ENCODE assay signal across 1 cellular context in the genomic region with DNA sequence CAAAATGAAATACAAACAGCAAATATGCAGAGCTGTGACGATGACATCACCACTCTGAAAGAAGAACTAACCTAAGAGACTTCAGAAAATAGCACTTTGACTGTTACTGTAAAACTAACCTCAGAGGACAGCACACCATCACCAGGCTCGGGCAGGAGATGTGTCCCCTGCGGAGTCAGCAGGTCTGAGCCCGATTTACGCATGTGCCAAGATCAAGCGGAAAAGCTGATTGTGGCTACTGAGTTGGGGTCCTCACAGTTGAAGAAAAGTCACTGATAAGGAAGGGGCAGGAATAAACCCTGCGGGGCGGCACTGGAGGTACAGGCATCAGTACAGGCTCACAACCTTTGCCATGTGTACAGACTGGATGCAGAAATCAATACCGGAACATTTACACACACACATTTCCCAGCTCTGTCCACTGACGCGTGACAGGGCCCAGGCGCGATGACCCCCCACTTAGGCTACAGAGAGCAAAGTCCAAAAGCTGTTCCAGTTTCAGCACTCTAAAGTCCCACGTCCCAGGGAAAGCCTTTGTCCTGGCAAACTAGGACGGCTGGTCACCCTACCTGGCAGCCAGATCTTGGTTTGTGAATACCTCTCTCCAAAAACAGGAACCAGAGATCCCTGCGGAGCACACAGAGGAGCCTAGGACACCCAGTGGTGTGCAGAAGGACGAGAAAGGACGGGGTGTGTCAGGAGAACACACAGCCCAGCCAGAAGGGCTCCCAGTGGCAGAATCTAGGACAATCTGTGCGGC.
TF ChIP-seq lines count a peak whose summit lies in the region.

No MANE protein-coding gene starts in this region.

TF ChIP-seq in HepG2, 621 proteins besides CTCF, POLR2A, EP300 and RAD21 (continued from another document and continues in another):
- TF ChIP-seq ZSCAN29 (CRISPR knock-in tag; conservative IDR thresholded peaks at IDR 0.05) (0 out of 2 replicates have a peak, but pooled peaks have one; percentile 77), IRX3 (CRISPR knock-in tag; IDR thresholded peaks at IDR 0.05; ENCODE audit: borderline replicate concordance, low read depth) (no peak), DNMT1 (CRISPR knock-in tag; IDR thresholded peaks at IDR 0.05) (no peak), CENPT (CRISPR knock-in tag; IDR thresholded peaks at IDR 0.05; ENCODE audit: low read depth) (no peak), ZNF264 (CRISPR knock-in tag; IDR thresholded peaks at IDR 0.05) (peak; percentile 90), ZBTB1 (CRISPR knock-in tag; IDR thresholded peaks at IDR 0.05; ENCODE audit: borderline replicate concordance) (no peak), ZNF180 (CRISPR knock-in tag; IDR thresholded peaks at IDR 0.05; ENCODE audit: borderline replicate concordance, low read depth) (no peak), PRPF4 (IDR thresholded peaks at IDR 0.05; ENCODE audit: low read depth, low read length, poor library complexity, severe bottlenecking) (no peak), HDAC6 (IDR thresholded peaks at IDR 0.05; ENCODE audit: low read depth, low read length) (no peak), EED (CRISPR knock-in tag; IDR thresholded peaks at IDR 0.05) (0 out of 2 replicates have a peak, but pooled peaks have one; percentile 43), ZFYVE20 (CRISPR knock-in tag; IDR thresholded peaks at IDR 0.05; ENCODE audit: borderline replicate concordance, low read depth) (no peak), FOXC1 (CRISPR knock-in tag; IDR thresholded peaks at IDR 0.05; ENCODE audit: borderline replicate concordance) (peak; percentile 83; the same call in 1 of the 2 replicates), ZNF44 (CRISPR knock-in tag; IDR thresholded peaks at IDR 0.05) (no peak), ELF4 (CRISPR knock-in tag; IDR thresholded peaks at IDR 0.05; ENCODE audit: borderline replicate concordance) (no peak), MED1 (CRISPR knock-in tag; IDR thresholded peaks at IDR 0.05) (peak; percentile 99), SP4 (CRISPR knock-in tag; IDR thresholded peaks at IDR 0.05) (peak; percentile 61), ZNF788 (CRISPR knock-in tag; IDR thresholded peaks at IDR 0.05; ENCODE audit: borderline replicate concordance) (peak; percentile 98), SPEN (CRISPR knock-in tag; IDR thresholded peaks at IDR 0.05; ENCODE audit: low read depth) (peak; percentile 98), ZNF383 (CRISPR knock-in tag; IDR thresholded peaks at IDR 0.05; ENCODE audit: borderline replicate concordance) (no peak), HHEX (CRISPR knock-in tag; IDR thresholded peaks at IDR 0.05) (peak; percentile 77), HMG20B (CRISPR knock-in tag; conservative IDR thresholded peaks at IDR 0.05) (no peak), NCOA1 (CRISPR knock-in tag; IDR thresholded peaks at IDR 0.05) (peak; percentile 92; the same call in 1 of the 2 replicates), MTA3 (CRISPR knock-in tag; IDR thresholded peaks at IDR 0.05) (no peak), ZNF780A (CRISPR knock-in tag; IDR thresholded peaks at IDR 0.05) (no peak), PHF20 (CRISPR knock-in tag; IDR thresholded peaks at IDR 0.05) (peak; percentile 64), KLF11 (CRISPR knock-in tag; IDR thresholded peaks at IDR 0.05) (peak; percentile 88), ZNF772 (CRISPR knock-in tag; IDR thresholded peaks at IDR 0.05) (peak; percentile 95), CHCHD3 (CRISPR knock-in tag; IDR thresholded peaks at IDR 0.05) (no peak), ZNF615 (CRISPR knock-in tag; IDR thresholded peaks at IDR 0.05; ENCODE audit: borderline replicate concordance) (no peak), TP53 (CRISPR knock-in tag; conservative IDR thresholded peaks at IDR 0.05) (no peak; the same call in none of the 2 replicates), ZNF446 (CRISPR knock-in tag; IDR thresholded peaks at IDR 0.05) (peak; percentile 65; the same call in 1 of the 2 replicates)
- TF ChIP-seq, protein P1, sequence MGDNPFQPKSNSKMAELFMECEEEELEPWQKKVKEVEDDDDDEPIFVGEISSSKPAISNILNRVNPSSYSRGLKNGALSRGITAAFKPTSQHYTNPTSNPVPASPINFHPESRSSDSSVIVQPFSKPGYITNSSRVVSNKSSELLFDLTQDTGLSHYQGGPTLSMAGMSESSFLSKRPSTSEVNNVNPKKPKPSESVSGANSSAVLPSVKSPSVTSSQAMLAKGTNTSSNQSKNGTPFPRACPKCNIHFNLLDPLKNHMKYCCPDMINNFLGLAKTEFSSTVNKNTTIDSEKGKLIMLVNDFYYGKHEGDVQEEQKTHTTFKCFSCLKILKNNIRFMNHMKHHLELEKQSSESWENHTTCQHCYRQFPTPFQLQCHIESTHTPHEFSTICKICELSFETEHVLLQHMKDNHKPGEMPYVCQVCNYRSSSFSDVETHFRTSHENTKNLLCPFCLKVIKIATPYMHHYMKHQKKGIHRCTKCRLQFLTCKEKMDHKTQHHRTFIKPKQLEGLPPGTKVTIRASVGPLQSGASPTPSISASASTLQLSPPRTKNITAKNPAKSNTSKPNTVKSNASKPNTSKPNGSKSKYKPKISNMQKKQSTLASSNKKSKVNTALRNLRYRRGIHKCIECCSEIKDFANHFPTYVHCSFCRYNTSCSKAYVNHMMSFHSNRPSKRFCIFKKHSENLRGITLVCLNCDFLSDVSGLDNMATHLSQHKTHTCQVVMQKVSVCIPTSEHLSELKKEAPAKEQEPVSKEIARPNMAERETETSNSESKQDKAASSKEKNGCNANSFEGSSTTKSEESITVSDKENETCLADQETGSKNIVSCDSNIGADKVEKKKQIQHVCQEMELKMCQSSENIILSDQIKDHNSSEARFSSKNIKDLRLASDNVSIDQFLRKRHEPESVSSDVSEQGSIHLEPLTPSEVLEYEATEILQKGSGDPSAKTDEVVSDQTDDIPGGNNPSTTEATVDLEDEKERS (CRISPR knock-in tag; IDR thresholded peaks at IDR 0.05) = peak; percentile 67; the same call in 1 of the 2 replicates
- TF ChIP-seq, protein P2, sequence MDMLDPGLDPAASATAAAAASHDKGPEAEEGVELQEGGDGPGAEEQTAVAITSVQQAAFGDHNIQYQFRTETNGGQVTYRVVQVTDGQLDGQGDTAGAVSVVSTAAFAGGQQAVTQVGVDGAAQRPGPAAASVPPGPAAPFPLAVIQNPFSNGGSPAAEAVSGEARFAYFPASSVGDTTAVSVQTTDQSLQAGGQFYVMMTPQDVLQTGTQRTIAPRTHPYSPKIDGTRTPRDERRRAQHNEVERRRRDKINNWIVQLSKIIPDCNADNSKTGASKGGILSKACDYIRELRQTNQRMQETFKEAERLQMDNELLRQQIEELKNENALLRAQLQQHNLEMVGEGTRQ (IDR thresholded peaks at IDR 0.05; ENCODE audit: low read depth, low read length) = no peak
- TF ChIP-seq, protein P2 (CRISPR knock-in tag; IDR thresholded peaks at IDR 0.05; ENCODE audit: borderline replicate concordance) = no peak
- TF ChIP-seq, protein P3, sequence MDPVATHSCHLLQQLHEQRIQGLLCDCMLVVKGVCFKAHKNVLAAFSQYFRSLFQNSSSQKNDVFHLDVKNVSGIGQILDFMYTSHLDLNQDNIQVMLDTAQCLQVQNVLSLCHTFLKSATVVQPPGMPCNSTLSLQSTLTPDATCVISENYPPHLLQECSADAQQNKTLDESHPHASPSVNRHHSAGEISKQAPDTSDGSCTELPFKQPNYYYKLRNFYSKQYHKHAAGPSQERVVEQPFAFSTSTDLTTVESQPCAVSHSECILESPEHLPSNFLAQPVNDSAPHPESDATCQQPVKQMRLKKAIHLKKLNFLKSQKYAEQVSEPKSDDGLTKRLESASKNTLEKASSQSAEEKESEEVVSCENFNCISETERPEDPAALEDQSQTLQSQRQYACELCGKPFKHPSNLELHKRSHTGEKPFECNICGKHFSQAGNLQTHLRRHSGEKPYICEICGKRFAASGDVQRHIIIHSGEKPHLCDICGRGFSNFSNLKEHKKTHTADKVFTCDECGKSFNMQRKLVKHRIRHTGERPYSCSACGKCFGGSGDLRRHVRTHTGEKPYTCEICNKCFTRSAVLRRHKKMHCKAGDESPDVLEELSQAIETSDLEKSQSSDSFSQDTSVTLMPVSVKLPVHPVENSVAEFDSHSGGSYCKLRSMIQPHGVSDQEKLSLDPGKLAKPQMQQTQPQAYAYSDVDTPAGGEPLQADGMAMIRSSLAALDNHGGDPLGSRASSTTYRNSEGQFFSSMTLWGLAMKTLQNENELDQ (CRISPR knock-in tag; IDR thresholded peaks at IDR 0.05; ENCODE audit: borderline replicate concordance) = no peak
- TF ChIP-seq, protein P4, sequence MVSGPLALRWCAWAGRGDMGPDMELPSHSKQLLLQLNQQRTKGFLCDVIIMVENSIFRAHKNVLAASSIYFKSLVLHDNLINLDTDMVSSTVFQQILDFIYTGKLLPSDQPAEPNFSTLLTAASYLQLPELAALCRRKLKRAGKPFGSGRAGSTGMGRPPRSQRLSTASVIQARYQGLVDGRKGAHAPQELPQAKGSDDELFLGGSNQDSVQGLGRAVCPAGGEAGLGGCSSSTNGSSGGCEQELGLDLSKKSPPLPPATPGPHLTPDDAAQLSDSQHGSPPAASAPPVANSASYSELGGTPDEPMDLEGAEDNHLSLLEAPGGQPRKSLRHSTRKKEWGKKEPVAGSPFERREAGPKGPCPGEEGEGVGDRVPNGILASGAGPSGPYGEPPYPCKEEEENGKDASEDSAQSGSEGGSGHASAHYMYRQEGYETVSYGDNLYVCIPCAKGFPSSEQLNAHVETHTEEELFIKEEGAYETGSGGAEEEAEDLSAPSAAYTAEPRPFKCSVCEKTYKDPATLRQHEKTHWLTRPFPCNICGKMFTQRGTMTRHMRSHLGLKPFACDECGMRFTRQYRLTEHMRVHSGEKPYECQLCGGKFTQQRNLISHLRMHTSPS (CRISPR knock-in tag; IDR thresholded peaks at IDR 0.05; ENCODE audit: low read depth) = peak; percentile 78; the same call in 1 of the 2 replicates
- TF ChIP-seq, protein P5, sequence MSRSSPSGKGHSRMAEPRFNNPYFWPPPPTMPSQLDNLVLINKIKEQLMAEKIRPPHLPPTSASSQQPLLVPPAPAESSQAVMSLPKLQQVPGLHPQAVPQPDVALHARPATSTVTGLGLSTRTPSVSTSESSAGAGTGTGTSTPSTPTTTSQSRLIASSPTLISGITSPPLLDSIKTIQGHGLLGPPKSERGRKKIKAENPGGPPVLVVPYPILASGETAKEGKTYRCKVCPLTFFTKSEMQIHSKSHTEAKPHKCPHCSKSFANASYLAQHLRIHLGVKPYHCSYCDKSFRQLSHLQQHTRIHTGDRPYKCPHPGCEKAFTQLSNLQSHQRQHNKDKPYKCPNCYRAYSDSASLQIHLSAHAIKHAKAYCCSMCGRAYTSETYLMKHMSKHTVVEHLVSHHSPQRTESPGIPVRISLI (CRISPR knock-in tag; IDR thresholded peaks at IDR 0.05; ENCODE audit: borderline replicate concordance) = peak; percentile 73; the same call in 1 of the 2 replicates
- TF ChIP-seq, protein P6, sequence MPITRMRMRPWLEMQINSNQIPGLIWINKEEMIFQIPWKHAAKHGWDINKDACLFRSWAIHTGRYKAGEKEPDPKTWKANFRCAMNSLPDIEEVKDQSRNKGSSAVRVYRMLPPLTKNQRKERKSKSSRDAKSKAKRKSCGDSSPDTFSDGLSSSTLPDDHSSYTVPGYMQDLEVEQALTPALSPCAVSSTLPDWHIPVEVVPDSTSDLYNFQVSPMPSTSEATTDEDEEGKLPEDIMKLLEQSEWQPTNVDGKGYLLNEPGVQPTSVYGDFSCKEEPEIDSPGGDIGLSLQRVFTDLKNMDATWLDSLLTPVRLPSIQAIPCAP (CRISPR knock-in tag; IDR thresholded peaks at IDR 0.05; ENCODE audit: low read depth) = no peak
- TF ChIP-seq, protein P7, sequence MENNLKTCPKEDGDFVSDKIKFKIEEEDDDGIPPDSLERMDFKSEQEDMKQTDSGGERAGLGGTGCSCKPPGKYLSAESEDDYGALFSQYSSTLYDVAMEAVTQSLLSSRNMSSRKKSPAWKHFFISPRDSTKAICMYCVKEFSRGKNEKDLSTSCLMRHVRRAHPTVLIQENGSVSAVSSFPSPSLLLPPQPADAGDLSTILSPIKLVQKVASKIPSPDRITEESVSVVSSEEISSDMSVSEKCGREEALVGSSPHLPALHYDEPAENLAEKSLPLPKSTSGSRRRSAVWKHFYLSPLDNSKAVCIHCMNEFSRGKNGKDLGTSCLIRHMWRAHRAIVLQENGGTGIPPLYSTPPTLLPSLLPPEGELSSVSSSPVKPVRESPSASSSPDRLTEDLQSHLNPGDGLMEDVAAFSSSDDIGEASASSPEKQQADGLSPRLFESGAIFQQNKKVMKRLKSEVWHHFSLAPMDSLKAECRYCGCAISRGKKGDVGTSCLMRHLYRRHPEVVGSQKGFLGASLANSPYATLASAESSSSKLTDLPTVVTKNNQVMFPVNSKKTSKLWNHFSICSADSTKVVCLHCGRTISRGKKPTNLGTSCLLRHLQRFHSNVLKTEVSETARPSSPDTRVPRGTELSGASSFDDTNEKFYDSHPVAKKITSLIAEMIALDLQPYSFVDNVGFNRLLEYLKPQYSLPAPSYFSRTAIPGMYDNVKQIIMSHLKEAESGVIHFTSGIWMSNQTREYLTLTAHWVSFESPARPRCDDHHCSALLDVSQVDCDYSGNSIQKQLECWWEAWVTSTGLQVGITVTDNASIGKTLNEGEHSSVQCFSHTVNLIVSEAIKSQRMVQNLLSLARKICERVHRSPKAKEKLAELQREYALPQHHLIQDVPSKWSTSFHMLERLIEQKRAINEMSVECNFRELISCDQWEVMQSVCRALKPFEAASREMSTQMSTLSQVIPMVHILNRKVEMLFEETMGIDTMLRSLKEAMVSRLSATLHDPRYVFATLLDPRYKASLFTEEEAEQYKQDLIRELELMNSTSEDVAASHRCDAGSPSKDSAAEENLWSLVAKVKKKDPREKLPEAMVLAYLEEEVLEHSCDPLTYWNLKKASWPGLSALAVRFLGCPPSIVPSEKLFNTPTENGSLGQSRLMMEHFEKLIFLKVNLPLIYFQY (CRISPR knock-in tag; IDR thresholded peaks at IDR 0.05; ENCODE audit: borderline replicate concordance) = peak; percentile 76; the same call in 1 of the 2 replicates
- TF ChIP-seq, protein P8, sequence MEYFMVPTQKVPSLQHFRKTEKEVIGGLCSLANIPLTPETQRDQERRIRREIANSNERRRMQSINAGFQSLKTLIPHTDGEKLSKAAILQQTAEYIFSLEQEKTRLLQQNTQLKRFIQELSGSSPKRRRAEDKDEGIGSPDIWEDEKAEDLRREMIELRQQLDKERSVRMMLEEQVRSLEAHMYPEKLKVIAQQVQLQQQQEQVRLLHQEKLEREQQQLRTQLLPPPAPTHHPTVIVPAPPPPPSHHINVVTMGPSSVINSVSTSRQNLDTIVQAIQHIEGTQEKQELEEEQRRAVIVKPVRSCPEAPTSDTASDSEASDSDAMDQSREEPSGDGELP (IDR thresholded peaks at IDR 0.05; ENCODE audit: borderline replicate concordance, low read depth) = peak; percentile 82; the same call in 1 of the 2 replicates
- TF ChIP-seq, protein P9, sequence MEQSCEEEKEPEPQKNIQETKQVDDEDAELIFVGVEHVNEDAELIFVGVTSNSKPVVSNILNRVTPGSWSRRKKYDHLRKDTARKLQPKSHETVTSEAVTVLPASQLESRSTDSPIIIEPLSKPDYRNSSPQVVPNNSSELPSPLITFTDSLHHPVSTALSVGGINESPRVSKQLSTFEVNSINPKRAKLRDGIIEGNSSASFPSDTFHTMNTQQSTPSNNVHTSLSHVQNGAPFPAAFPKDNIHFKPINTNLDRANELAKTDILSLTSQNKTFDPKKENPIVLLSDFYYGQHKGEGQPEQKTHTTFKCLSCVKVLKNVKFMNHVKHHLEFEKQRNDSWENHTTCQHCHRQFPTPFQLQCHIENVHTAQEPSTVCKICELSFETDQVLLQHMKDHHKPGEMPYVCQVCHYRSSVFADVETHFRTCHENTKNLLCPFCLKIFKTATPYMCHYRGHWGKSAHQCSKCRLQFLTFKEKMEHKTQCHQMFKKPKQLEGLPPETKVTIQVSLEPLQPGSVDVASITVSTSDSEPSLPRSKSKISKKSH (CRISPR knock-in tag; IDR thresholded peaks at IDR 0.05; ENCODE audit: borderline replicate concordance) = peak; percentile 33
